ENCODE assay signal across 11 cellular contexts in genomic region chr20:53679597-53680309, GRCh38.
DNase-seq lines count a peak whose midpoint lies in the region; ATAC-seq and TF ChIP-seq lines count a peak whose summit lies in the region.
"Had no signal": no experiment of that assay in that cellular context is flagged by ENCODE, and none has a peak within 500 bp of the region (broad histone marks: within the 10 kb centered on the region; RNA-seq: fewer than 3 reads in every experiment).

No MANE protein-coding gene starts in this region.

- H3K4me3 ChIP-seq in DND-41 (ENCODE audit: low read depth in 1 of 2, low read length in 2 of 2) (no peak overlapping the region), IMR-90 (ENCODE audit: insufficient read depth, low read depth, low read length) (no peak overlapping the region), neural cell (ENCODE audit: low read length) (no peak overlapping the region)

- CTCF ChIA-PET in IMR-90 (lab: Yijun Ruan, JAX), result interaction anchor here (0.7 kb wide), 2 partner anchors 10 to 1530 kb away, joined by 3 read pairs; no protein-coding TSS in a partner anchor

- H3K27ac Mint-ChIP-seq in chondrocyte (ENCODE audit: unreplicated experiment), result peak overlapping the region; percentile 28

- no peaks in the 10 kb centered on the region for H3K27me3 ChIP-seq in DND-41 (ENCODE audit: insufficient read depth, low read length, poor library complexity)
- H3K27me3 ChIP-seq in IMR-90 (ENCODE audit: control insufficient read depth, insufficient read depth, low read length), result no peaks in the 10 kb centered on the region
- H3K27me3 ChIP-seq in neural cell (ENCODE audit: insufficient read depth, low read depth, low read length), result no peaks in the 10 kb centered on the region

- no peaks in the 10 kb centered on the region for H3K36me3 Mint-ChIP-seq in chondrocyte (ENCODE audit: low read depth)
- H3K36me3 Mint-ChIP-seq: natural killer cell treated with Interleukin-12 subunit alpha and Interleukin-12 subunit beta and Interleukin-15 and Interleukin-18, amount 100 ng/mL, for 72 hours had no signal

- no CpG with 5 or more reads among the region's 7 CpGs for WGBS in IMR-90 (ENCODE audit: extremely low coverage in 2 of 2, insufficient read length in 1 of 2), 2 experiments

- H3K36me3 ChIP-seq in DND-41 (ENCODE audit: insufficient read depth, low read length) (no peaks in the 10 kb centered on the region), IMR-90 (ENCODE audit: control insufficient read depth, insufficient read depth, low read length) (no peaks in the 10 kb centered on the region), neural cell (ENCODE audit: insufficient read depth, low read length) (no peaks in the 10 kb centered on the region)

- H3K27ac ChIP-seq in DND-41 (ENCODE audit: low read length) (peak overlapping the region; percentile 79), IMR-90 (ENCODE audit: insufficient read depth, low read length) (no peak overlapping the region), neural cell (ENCODE audit: low read length) (no peak overlapping the region)

- H3K18ac ChIP-seq in IMR-90 (ENCODE audit: low read depth, low read length), result peak overlapping the region; percentile 55

- no peaks in the 10 kb centered on the region for H3K79me2 ChIP-seq in DND-41 (ENCODE audit: insufficient read depth, low read length)
- H3K79me2 ChIP-seq in neural cell (replicated peaks; ENCODE audit: insufficient read depth, low read length), result no peaks in the 10 kb centered on the region

- DNase-seq in DND-41, result no peak
- DNase-seq in IMR-90, result no peak
- DNase-seq in chondrocyte (ENCODE audit: low spot score), result no peak
- DNase-seq in LoVo (ENCODE audit: low spot score), result no peak
- DNase-seq in NOMO-1 (lab: John Stamatoyannopoulos, UW; ENCODE audit: unreplicated experiment in 2 of 2), result no peak
- DNase-seq: cerebellar nuclear complex; NCI-H2029 treated with DMSO at 0.1 percent for 48 hours; stimulated activated CD4-positive, alpha-beta T cell treated with anti-CD3 and anti-CD28 coated beads, Interleukin-4, amount 100 ng/mL, for 24 hours had no signal

- no peak for TF ChIP-seq POLR2A in IMR-90 (IDR thresholded peaks at IDR 0.05; ENCODE audit: low read depth, low read length)

- peak overlapping the region; percentile 87 for H2BK120ac ChIP-seq in IMR-90 (ENCODE audit: low read depth, low read length)

- no TSS peak for BruUV-seq in IMR-90 (replicated peaks; lab: Mats Ljungman, UMichigan)

- H3K9me3 Mint-ChIP-seq in chondrocyte (ENCODE audit: low read depth), result no peaks in the 10 kb centered on the region
- H3K9me3 Mint-ChIP-seq: natural killer cell treated with Interleukin-12 subunit alpha and Interleukin-12 subunit beta and Interleukin-15 and Interleukin-18, amount 100 ng/mL, for 72 hours had no signal

- peak overlapping the region; percentile 1; the same call in 1 of the 2 replicates for H3K56ac ChIP-seq in IMR-90 (ENCODE audit: extremely low read depth, insufficient read depth, low read length)

- H4K91ac ChIP-seq in IMR-90 (ENCODE audit: insufficient read depth, low read depth, low read length), result peak overlapping the region; percentile 25

- H3K9me2 ChIP-seq in neural cell (ENCODE audit: insufficient read depth, low read length), result no peaks in the 10 kb centered on the region

- peak overlapping the region; percentile 38; the same call in 1 of the 2 replicates for H4K5ac ChIP-seq in IMR-90 (ENCODE audit: low read depth, low read length)

- no peak overlapping the region for H2AK9ac ChIP-seq in IMR-90 (replicated peaks; ENCODE audit: low read depth, low read length, poor library complexity)

- H2BK15ac ChIP-seq in IMR-90 (ENCODE audit: low read depth, low read length), result peak overlapping the region; percentile 40; the same call in 2 of the 3 replicates

- H3K79me1 ChIP-seq in IMR-90 (ENCODE audit: low read depth in 1 of 2, low read length in 2 of 2), result no peaks in the 10 kb centered on the region

- peak overlapping the region; percentile 88 for H3K14ac ChIP-seq in IMR-90 (replicated peaks; ENCODE audit: low read depth, low read length)

- H3K23ac ChIP-seq in IMR-90 (ENCODE audit: low read depth, low read length), result peak overlapping the region; percentile 88

- H3K9me1 ChIP-seq in IMR-90 (ENCODE audit: insufficient read depth, low read length), result peaks cover 6% of the 10 kb centered on the region

- H3K4me2 ChIP-seq in DND-41 (ENCODE audit: insufficient read depth, low read length) (no peak overlapping the region), IMR-90 (ENCODE audit: low read depth, low read length) (no peak overlapping the region), neural cell (ENCODE audit: low read length) (no peak overlapping the region)

- H3K4me3 Mint-ChIP-seq in chondrocyte (ENCODE audit: unreplicated experiment), result no peak overlapping the region
- H3K4me3 Mint-ChIP-seq: natural killer cell treated with Interleukin-12 subunit alpha and Interleukin-12 subunit beta and Interleukin-15 and Interleukin-18, amount 100 ng/mL, for 72 hours had no signal

- TF ChIP-seq EP300 in neural cell (conservative IDR thresholded peaks at IDR 0.05; ENCODE audit: poor library complexity, severe bottlenecking), result no peak

- peak overlapping the region in 1 of 2 experiments; percentile 80; a peak in 2 of 4 replicates for H4K8ac ChIP-seq in IMR-90 (ENCODE audit: low read depth in 2 of 2, low read length in 2 of 2)

- ATAC-seq in DND-41 (ENCODE audit: insufficient read depth, low read depth), result no peak
- no peak; the same call in 1 of the 2 replicates for ATAC-seq in IMR-90 (ENCODE audit: low read depth)
- ATAC-seq in GM21786 (IDR thresholded peaks at IDR 0.05; ENCODE audit: unreplicated experiment), result no peak
- ATAC-seq: natural killer cell treated with Interleukin-12 subunit alpha and Interleukin-12 subunit beta and Interleukin-15 and Interleukin-18, amount 100 ng/mL, for 72 hours had no signal

- 0 out of 2 replicates have a peak overlapping the region, but pooled peaks have one; percentile 8 for H2AK5ac ChIP-seq in IMR-90 (ENCODE audit: low read depth, low read length)

- H4K20me1 ChIP-seq in DND-41 (ENCODE audit: insufficient read depth, low read length) (no peaks in the 10 kb centered on the region), IMR-90 (ENCODE audit: insufficient read depth, low read length) (no peaks in the 10 kb centered on the region), neural cell (ENCODE audit: insufficient read depth) (no peaks in the 10 kb centered on the region)

- TF ChIP-seq CTCF in DND-41 (IDR thresholded peaks at IDR 0.05; ENCODE audit: borderline replicate concordance, extremely low read depth, low read length, poor library complexity, severe bottlenecking), result no peak
- TF ChIP-seq CTCF in IMR-90 (conservative IDR thresholded peaks at IDR 0.05; ENCODE audit: low read depth, low read length), result no peak
- no peak for TF ChIP-seq CTCF in chondrocyte (IDR thresholded peaks at IDR 0.05)
- TF ChIP-seq CTCF in neural cell (IDR thresholded peaks at IDR 0.05; ENCODE audit: poor library complexity, severe bottlenecking), result no peak

- H2AFZ ChIP-seq in DND-41 (ENCODE audit: low read depth, low read length) (peak overlapping the region; percentile 21), IMR-90 (replicated peaks; ENCODE audit: low read length, poor library complexity) (peak overlapping the region; percentile 75), neural cell (ENCODE audit: low read depth, low read length) (peak overlapping the region; percentile 63)

- peak overlapping the region; percentile 4; the same call in 1 of the 2 replicates for H3K9ac ChIP-seq in DND-41 (ENCODE audit: low read depth, low read length)
- no peak overlapping the region for H3K9ac ChIP-seq in IMR-90 (ENCODE audit: low read depth, low read length)
- no peak overlapping the region for H3K9ac ChIP-seq in neural cell (ENCODE audit: low read length)

- H3K27me3 Mint-ChIP-seq in chondrocyte (ENCODE audit: low read depth), result no peaks in the 10 kb centered on the region

- H3K4ac ChIP-seq in IMR-90 (ENCODE audit: low read depth, low read length), result peak overlapping the region; percentile 37; the same call in 1 of the 2 replicates

- POLR2A ChIA-PET in IMR-90 (lab: Charles Lee; ENCODE audit: unreplicated experiment), result no interaction called here

- no peaks in the 10 kb centered on the region for H3F3A ChIP-seq in neural cell (ENCODE audit: insufficient read depth, low read length, poor library complexity, severe bottlenecking)

- in situ Hi-C loops in IMR-90 (cut with MboI; ENCODE audit: low sequenced_read_pairs), result no loop called here

- intact Hi-C loops in IMR-90 (cut with micrococcal nuclease), result no loop called here

- TF ChIP-seq RAD21 in IMR-90 (IDR thresholded peaks at IDR 0.05; ENCODE audit: low read length), result no peak
- TF ChIP-seq RAD21 in neural cell (conservative IDR thresholded peaks at IDR 0.05), result no peak

- H3K4me1 ChIP-seq in DND-41 (ENCODE audit: insufficient read depth, low read length) (peaks cover 35% of the 10 kb centered on the region), IMR-90 (ENCODE audit: control insufficient read depth, insufficient read depth, low read length) (peaks cover 10% of the 10 kb centered on the region)

- no peak overlapping the region for H2BK20ac ChIP-seq in IMR-90 (ENCODE audit: low read depth, low read length)

- peaks cover 35% of the 10 kb centered on the region for H3K4me1 Mint-ChIP-seq in chondrocyte (ENCODE audit: low read depth)

- no peak overlapping the region for H2BK5ac ChIP-seq in IMR-90 (ENCODE audit: low read depth, low read length, poor library complexity, severe bottlenecking)

- dilution Hi-C loops in IMR-90 (cut with HindIII; ENCODE audit: low sequenced_read_pairs, unreplicated experiment), result no loop called here

- H3K9me3 ChIP-seq in DND-41 (ENCODE audit: insufficient read depth, low read length, severe bottlenecking) (no peaks in the 10 kb centered on the region), IMR-90 (ENCODE audit: control insufficient read depth, insufficient read depth, low read length) (no peaks in the 10 kb centered on the region), neural cell (ENCODE audit: low read length) (no peaks in the 10 kb centered on the region)

TF ChIP-seq in IMR-90, 13 proteins besides CTCF, POLR2A, EP300 and RAD21 (continues in another document):
- TF ChIP-seq NFE2L2 (IDR thresholded peaks at IDR 0.05; ENCODE audit: low read depth, low read length) (no peak), MAFK (IDR thresholded peaks at IDR 0.05; ENCODE audit: low read depth, low read length) (no peak), MXI1 (IDR thresholded peaks at IDR 0.05; ENCODE audit: borderline replicate concordance, low read depth, low read length) (no peak), SMC3 (IDR thresholded peaks at IDR 0.05; ENCODE audit: low read depth, low read length) (no peak), CEBPB (IDR thresholded peaks at IDR 0.05; ENCODE audit: low read depth, low read length) (no peak)

TF ChIP-seq in neural cell, 6 proteins besides CTCF, POLR2A, EP300 and RAD21 (continues in another document):
- TF ChIP-seq POLR2AphosphoS5 (IDR thresholded peaks at IDR 0.05) (no peak), TAF1 (IDR thresholded peaks at IDR 0.05; ENCODE audit: low read depth) (no peak), SMC3 (conservative IDR thresholded peaks at IDR 0.05; ENCODE audit: poor library complexity) (no peak)

Comparison
In these comparisons a context has a peak if more than half of its experiments do, and no peak if none do; other contexts are left out.
1. H2AFZ ChIP-seq: peak in every context shown above with its lines; median percentile 75 in IMR-90; 63 in neural cell; 21 in DND-41.